ENCODE assay signal across 12 cellular contexts in genomic region chr21:46100426-46100825, GRCh38. TPM values are rescaled to one million over a fixed set of nuclear protein-coding genes. Genes with fewer than 3 reads are reported as not detected.
A peak's percentile ranks its signal among the peaks of the same experiment; 100 is the strongest.
DNase-seq lines count a peak whose midpoint lies in the region; ATAC-seq, FAIRE-seq and TF ChIP-seq lines count a peak whose summit lies in the region.
"Had no signal": no experiment of that assay in that cellular context is flagged by ENCODE, and none has a peak within 500 bp of the region (broad histone marks: within the 10 kb centered on the region; RNA-seq: fewer than 3 reads in every experiment).

No MANE protein-coding gene starts in this region.

- no TSS peak for BruUV-seq in HepG2 (replicated peaks; lab: Mats Ljungman, UMichigan)

- H3K27me3 ChIP-seq in astrocyte (ENCODE audit: insufficient read depth, low read length): no peaks in the 10 kb centered on the region
- H3K27me3 ChIP-seq in HepG2 (ENCODE audit: control insufficient read depth in 1 of 2, insufficient read depth in 2 of 2, low read length in 2 of 2): peaks cover 8 to 37% of the 10 kb centered on the region in 2 experiments

- ATAC-seq in activated CD8-positive, alpha-beta memory T cell treated with anti-CD3 and anti-CD28 coated beads, Interleukin-2, amount 10 ng/mL, durations not matched to agents 7 days and 5 days: no peak
- ATAC-seq in HepG2: no peak

- TF ChIP-seq RAD21 in HepG2 (CRISPR knock-in tag; IDR thresholded peaks at IDR 0.05): no peak

- DNase-seq in activated CD8-positive, alpha-beta memory T cell treated with anti-CD3 and anti-CD28 coated beads, Interleukin-2, amount 10 ng/mL, durations not matched to agents 7 days and 5 days: peak; percentile 32
- no peak for DNase-seq in activated CD8-positive, alpha-beta memory T cell treated with anti-CD3 and anti-CD28 coated beads for 24 hours
- DNase-seq in astrocyte (ENCODE audit: low read depth): peak; percentile 69
- peak; percentile 13 to 82 for DNase-seq in lower leg skin (ENCODE audit: low spot score in 2 of 2)
- peak; percentile 65 for DNase-seq in stromal cell of bone marrow (ENCODE audit: low read depth)
- no peak for DNase-seq in NAMALWA (ENCODE audit: low spot score)
- no peak for DNase-seq in NCI-H1092 treated with DMSO at 0.1 percent for 48 hours (lab: John Stamatoyannopoulos, UW)
- DNase-seq in HepG2 (ENCODE audit: low spot score): no peak
- DNase-seq: activated gamma-delta T cell, foreskin melanocyte, NCI-H526, T1000 had no signal

- H3K4me1 Mint-ChIP-seq in activated CD8-positive, alpha-beta memory T cell treated with anti-CD3 and anti-CD28 coated beads, Interleukin-2, amount 10 ng/mL, durations not matched to agents 7 days and 5 days: peaks cover 1% of the 10 kb centered on the region
- peaks cover 2% of the 10 kb centered on the region for H3K4me1 Mint-ChIP-seq in astrocyte (ENCODE audit: low read depth, unreplicated experiment)

- no peak for TF ChIP-seq EP300 in HepG2 (IDR thresholded peaks at IDR 0.05; ENCODE audit: low read depth in 2 of 2, low read length in 2 of 2)
- TF ChIP-seq EP300 in HepG2 (CRISPR knock-in tag; IDR thresholded peaks at IDR 0.05; ENCODE audit: borderline replicate concordance): no peak

- H3K4me1 ChIP-seq in astrocyte (ENCODE audit: insufficient read depth, low read length): peaks cover 13% of the 10 kb centered on the region
- H3K4me1 ChIP-seq in HepG2 (ENCODE audit: insufficient read depth, low read length): no peaks in the 10 kb centered on the region

- peaks cover 4% of the 10 kb centered on the region for H3K9me3 Mint-ChIP-seq in activated CD8-positive, alpha-beta memory T cell treated with anti-CD3 and anti-CD28 coated beads, Interleukin-2, amount 10 ng/mL, durations not matched to agents 7 days and 5 days (ENCODE audit: low read depth)
- peaks cover 3% of the 10 kb centered on the region for H3K9me3 Mint-ChIP-seq in astrocyte (ENCODE audit: unreplicated experiment)

- H3K4me2 ChIP-seq in astrocyte (ENCODE audit: low read length): peak overlapping the region; percentile 87
- H3K4me2 ChIP-seq in HepG2 (ENCODE audit: low read depth, low read length): no peak overlapping the region

- CTCF ChIA-PET in activated CD8-positive, alpha-beta memory T cell treated with anti-CD3 and anti-CD28 coated beads, Interleukin-2, amount 10 ng/mL, durations not matched to agents 7 days and 5 days (lab: Charles Lee): interaction anchor here (0.8 kb wide), 1 partner anchor 127 kb away, joined by 6 read pairs; no protein-coding TSS in a partner anchor
- CTCF ChIA-PET in HepG2 (lab: Yijun Ruan, JAX; ENCODE audit: low intra/inter-chr PET ratio, low total read pairs): no interaction called here

- TF ChIP-seq CTCF in astrocyte (IDR thresholded peaks at IDR 0.05; ENCODE audit: insufficient read depth, low read depth, low read length) (no peak), lower leg skin (IDR thresholded peaks at IDR 0.05) (no peak), HepG2 (CRISPR knock-in tag; IDR thresholded peaks at IDR 0.05) (no peak)

- H3K9ac ChIP-seq in astrocyte (ENCODE audit: low read length) (no peak overlapping the region), HepG2 (ENCODE audit: insufficient read depth, low read depth, low read length) (no peak overlapping the region)

- peaks cover 62% of the 10 kb centered on the region for H4K20me1 ChIP-seq in astrocyte (ENCODE audit: insufficient read depth, low read length)
- H4K20me1 ChIP-seq in HepG2 (ENCODE audit: insufficient read depth, low read length): no peaks in the 10 kb centered on the region

- peak; percentile 90 for FAIRE-seq in astrocyte (lab: Jason Lieb, UNC)
- no peak for FAIRE-seq in HepG2 (lab: Jason Lieb, UNC)

- peak overlapping the region; percentile 76 for H3K4me3 ChIP-seq in astrocyte (ENCODE audit: insufficient read depth, low read depth, low read length)
- no peak overlapping the region for H3K4me3 ChIP-seq in lower leg skin (ENCODE audit: low read depth, poor library complexity, severe bottlenecking)
- H3K4me3 ChIP-seq in HepG2 (replicated peaks in 1 of 3; ENCODE audit: insufficient read depth in 1 of 3, low read depth in 2 of 3, low read length in 3 of 3): no peak overlapping the region

- POLR2A ChIA-PET in HepG2 (lab: Yijun Ruan, JAX): no interaction called here

- H2AFZ ChIP-seq in astrocyte (ENCODE audit: low read depth, low read length) (no peak overlapping the region), HepG2 (ENCODE audit: low read length) (no peak overlapping the region)

- TF ChIP-seq POLR2A in lower leg skin (IDR thresholded peaks at IDR 0.05) (no peak), HepG2 (IDR thresholded peaks at IDR 0.05; ENCODE audit: insufficient read depth in 1 of 2, low read depth in 2 of 2, low read length in 2 of 2) (no peak)

- H3K36me3 ChIP-seq in astrocyte (ENCODE audit: insufficient read depth, low read length): peaks cover 14% of the 10 kb centered on the region
- no peaks in the 10 kb centered on the region for H3K36me3 ChIP-seq in HepG2 (replicated peaks in 1 of 2; ENCODE audit: control insufficient read depth in 1 of 2, insufficient read depth in 2 of 2, low read length in 2 of 2)

- peaks cover 55% of the 10 kb centered on the region for H3K27me3 Mint-ChIP-seq in activated CD8-positive, alpha-beta memory T cell treated with anti-CD3 and anti-CD28 coated beads, Interleukin-2, amount 10 ng/mL, durations not matched to agents 7 days and 5 days
- H3K27me3 Mint-ChIP-seq in astrocyte (ENCODE audit: low read depth, unreplicated experiment): peaks cover 5% of the 10 kb centered on the region

- H3K27ac Mint-ChIP-seq in activated CD8-positive, alpha-beta memory T cell treated with anti-CD3 and anti-CD28 coated beads, Interleukin-2, amount 10 ng/mL, durations not matched to agents 7 days and 5 days: no peak overlapping the region
- no peak overlapping the region for H3K27ac Mint-ChIP-seq in astrocyte (ENCODE audit: unreplicated experiment)

- H3K4me3 Mint-ChIP-seq in activated CD8-positive, alpha-beta memory T cell treated with anti-CD3 and anti-CD28 coated beads, Interleukin-2, amount 10 ng/mL, durations not matched to agents 7 days and 5 days: no peak overlapping the region
- peak overlapping the region; percentile 66 for H3K4me3 Mint-ChIP-seq in astrocyte (ENCODE audit: unreplicated experiment)

- in situ Hi-C loops in HepG2 (cut with HindIII; ENCODE audit: extremely low pct_ligation_motif_present, low pct_unique_long_range_greater_than_20kb): no loop called here

- intact Hi-C loops in lower leg skin (cut with DNase I; ENCODE audit: low total_unique reads): no loop called here
- intact Hi-C loops in HepG2 (cut with micrococcal nuclease; ENCODE audit: unreplicated experiment): no loop called here

- H3K36me3 Mint-ChIP-seq in activated CD8-positive, alpha-beta memory T cell treated with anti-CD3 and anti-CD28 coated beads, Interleukin-2, amount 10 ng/mL, durations not matched to agents 7 days and 5 days: peaks cover 6% of the 10 kb centered on the region
- H3K36me3 Mint-ChIP-seq in astrocyte (ENCODE audit: low read depth, unreplicated experiment): peaks cover 13% of the 10 kb centered on the region

- H3K27ac ChIP-seq in astrocyte (ENCODE audit: low read depth, low read length) (peak overlapping the region; percentile 22), HepG2 (ENCODE audit: extremely low read length, insufficient read depth, low read length) (no peak overlapping the region)

- H3K9me3 ChIP-seq in astrocyte (ENCODE audit: insufficient read depth, low read depth, low read length) (no peaks in the 10 kb centered on the region), HepG2 (ENCODE audit: low read length) (no peaks in the 10 kb centered on the region)

- WGBS in lower leg skin, 2 donors: 54 to 61% methylated on average over 7 of the region's 7 CpGs
- 22% methylated on average over 7 of the region's 7 CpGs for WGBS in HepG2 (ENCODE audit: low lambda C conversion rate)

- H3K79me2 ChIP-seq in astrocyte (ENCODE audit: insufficient read depth, low read length): peaks cover 84% of the 10 kb centered on the region
- no peaks in the 10 kb centered on the region for H3K79me2 ChIP-seq in HepG2 (ENCODE audit: insufficient read depth, low read length)

RNA-seq across cellular contexts. Expression of gene COL6A2, which starts 2.5 kb away (rescaled TPM):
- total RNA-seq in activated CD8-positive, alpha-beta memory T cell treated with anti-CD3 and anti-CD28 coated beads, Interleukin-2, amount 10 ng/mL, durations not matched to agents 7 days and 5 days: 10 to 100 TPM in 1 of 2 experiments, 1 to 10 TPM in 1; 5.0 to 17.9 TPM
- total RNA-seq in astrocyte: 120 and 194 TPM in 2 replicates
- total RNA-seq in lower leg skin: 100 to 1,000 TPM; 137 to 543 (median 164) TPM
- total RNA-seq in HepG2 (2016; rRNA removed; fragmentation: Illumina TruSeq; extraction: Trizol): 0.07 and 0.14 TPM in 2 replicates
- not detected in 2 replicates for total RNA-seq in HepG2 (2016; cell fraction: cytosol; rRNA removed; fragmentation: Illumina TruSeq; extraction: Trizol; ENCODE audit: low read depth)
- 0.06 TPM in 1 of 2 replicates, not detected in the other for total RNA-seq in HepG2 (2016; cell fraction: insoluble cytoplasmic fraction; rRNA removed; fragmentation: Illumina TruSeq; extraction: Trizol)
- not detected in 2 replicates for total RNA-seq in HepG2 (2016; cell fraction: membrane; rRNA removed; fragmentation: Illumina TruSeq; extraction: Trizol)
- 0.13 and 0.22 TPM in 2 replicates for total RNA-seq in HepG2 (2016; cell fraction: nucleus; rRNA removed; fragmentation: Illumina TruSeq; extraction: Trizol)
- 0.41 and 1.6 TPM in 2 replicates for polyA plus RNA-seq in HepG2 (2011; rRNA removed)
- polyA plus RNA-seq in HepG2 (2011; cell fraction: cytosol; rRNA removed): 0.27 and 0.31 TPM in 2 replicates
- polyA plus RNA-seq in HepG2 (2011; cell fraction: nucleus; rRNA removed): 8.5 and 10.4 TPM in 2 replicates
- polyA plus RNA-seq in HepG2 (2012): 0.36 and 0.81 TPM in 2 replicates
- polyA plus RNA-seq in HepG2 (2016; cell fraction: cytosol; fragmentation: Illumina TruSeq; extraction: Trizol; ENCODE audit: low read depth): not detected in 2 replicates
- polyA plus RNA-seq in HepG2 (2016; cell fraction: insoluble cytoplasmic fraction; fragmentation: Illumina TruSeq; extraction: Trizol; ENCODE audit: low read depth): not detected in 2 replicates
- polyA plus RNA-seq in HepG2 (2016; cell fraction: membrane; fragmentation: Illumina TruSeq; extraction: Trizol; ENCODE audit: low read depth): not detected in 2 replicates
- polyA plus RNA-seq in HepG2 (2016; cell fraction: nucleus; fragmentation: Illumina TruSeq; extraction: Trizol; ENCODE audit: insufficient read depth, low read depth): 0.48 and 0.69 TPM in 2 replicates
- polyA minus RNA-seq in HepG2 (2011; rRNA and poly(A)+ RNA removed; ENCODE audit: low replicate concordance): 0.44 TPM in 1 of 2 replicates, not detected in the other
- polyA minus RNA-seq in HepG2 (2011; cell fraction: cytosol; rRNA and poly(A)+ RNA removed): not detected in 2 replicates
- 0.52 and 1.2 TPM in 2 replicates for polyA minus RNA-seq in HepG2 (2011; cell fraction: nucleus; rRNA and poly(A)+ RNA removed)

RNA-seq across cellular contexts. Expression of gene FTCD, which starts 55.0 kb away (rescaled TPM):
- not detected for total RNA-seq in activated CD8-positive, alpha-beta memory T cell treated with anti-CD3 and anti-CD28 coated beads, Interleukin-2, amount 10 ng/mL, durations not matched to agents 7 days and 5 days
- total RNA-seq in astrocyte (1.9 and 2.0 TPM in 2 replicates), lower leg skin (under 1 TPM in 1 of 4 donors, not detected in 3; 0.29 TPM), HepG2 (2016; rRNA removed; fragmentation: Illumina TruSeq; extraction: Trizol) (78.5 and 105 TPM in 2 replicates)
- total RNA-seq in HepG2 (2016; cell fraction: cytosol; rRNA removed; fragmentation: Illumina TruSeq; extraction: Trizol; ENCODE audit: low read depth): 13.1 and 13.2 TPM in 2 replicates
- total RNA-seq in HepG2 (2016; cell fraction: insoluble cytoplasmic fraction; rRNA removed; fragmentation: Illumina TruSeq; extraction: Trizol): 61.2 and 115 TPM in 2 replicates
- total RNA-seq in HepG2 (2016; cell fraction: membrane; rRNA removed; fragmentation: Illumina TruSeq; extraction: Trizol): 21.0 and 27.4 TPM in 2 replicates
- 94.5 and 110 TPM in 2 replicates for total RNA-seq in HepG2 (2016; cell fraction: nucleus; rRNA removed; fragmentation: Illumina TruSeq; extraction: Trizol)
- 75.7 and 112 TPM in 2 replicates for polyA plus RNA-seq in HepG2 (2011; rRNA removed)
- polyA plus RNA-seq in HepG2 (2011; cell fraction: cytosol; rRNA removed): 34.7 and 61.2 TPM in 2 replicates
- 656 and 751 TPM in 2 replicates for polyA plus RNA-seq in HepG2 (2011; cell fraction: nucleus; rRNA removed)
- polyA plus RNA-seq in HepG2 (2012): 108 and 140 TPM in 2 replicates
- polyA plus RNA-seq in HepG2 (2016; cell fraction: cytosol; fragmentation: Illumina TruSeq; extraction: Trizol; ENCODE audit: low read depth): 11.0 and 12.4 TPM in 2 replicates
- polyA plus RNA-seq in HepG2 (2016; cell fraction: insoluble cytoplasmic fraction; fragmentation: Illumina TruSeq; extraction: Trizol; ENCODE audit: low read depth): 47.9 and 52.0 TPM in 2 replicates
- polyA plus RNA-seq in HepG2 (2016; cell fraction: membrane; fragmentation: Illumina TruSeq; extraction: Trizol; ENCODE audit: low read depth): 11.9 and 17.7 TPM in 2 replicates
- 369 and 379 TPM in 2 replicates for polyA plus RNA-seq in HepG2 (2016; cell fraction: nucleus; fragmentation: Illumina TruSeq; extraction: Trizol; ENCODE audit: insufficient read depth, low read depth)
- 0.42 and 84.7 TPM in 2 replicates for polyA minus RNA-seq in HepG2 (2011; rRNA and poly(A)+ RNA removed; ENCODE audit: low replicate concordance)
- polyA minus RNA-seq in HepG2 (2011; cell fraction: cytosol; rRNA and poly(A)+ RNA removed): 33.3 and 39.2 TPM in 2 replicates
- 93.9 and 118 TPM in 2 replicates for polyA minus RNA-seq in HepG2 (2011; cell fraction: nucleus; rRNA and poly(A)+ RNA removed)

Comparison
In these comparisons a context has a peak if more than half of its experiments do, and no peak if none do; other contexts are left out.
1. DNase-seq: peak in activated CD8-positive, alpha-beta memory T cell treated with anti-CD3 and anti-CD28 coated beads, Interleukin-2, amount 10 ng/mL, durations not matched to agents 7 days and 5 days (single experiment), astrocyte (single experiment), lower leg skin (2 of 2) and stromal cell of bone marrow (single experiment); none in activated CD8-positive, alpha-beta memory T cell treated with anti-CD3 and anti-CD28 coated beads for 24 hours (single experiment), NAMALWA (single experiment), NCI-H1092 treated with DMSO at 0.1 percent for 48 hours (single experiment) and HepG2 (single experiment).
2. RNA of gene COL6A2, which starts 2.5 kb away (total RNA-seq): 137 to 543 TPM in lower leg skin, 120 to 194 TPM in astrocyte and 5.0 to 17.9 TPM in activated CD8-positive, alpha-beta memory T cell treated with anti-CD3 and anti-CD28 coated beads, Interleukin-2, amount 10 ng/mL, durations not matched to agents 7 days and 5 days; 0.06 to 0.22 TPM in HepG2; every median in the first group is over 4 times any median in the second.